Comparison of ENCODE assay signal across 20 cellular contexts in genomic region chr2:174217883-174218282, GRCh38. TPM values are rescaled to one million over a fixed set of nuclear protein-coding genes. Genes with fewer than 3 reads are reported as not detected.
DNase-seq lines count a peak whose midpoint lies in the region; ATAC-seq and TF ChIP-seq lines count a peak whose summit lies in the region.
"Had no signal": no experiment of that assay in that cellular context is flagged by ENCODE, and none has a peak within 500 bp of the region (broad histone marks: within the 10 kb centered on the region; RNA-seq: fewer than 3 reads in every experiment).

No MANE protein-coding gene starts in this region.

- H4K20me1 ChIP-seq in SK-N-SH (ENCODE audit: insufficient read depth) = 0 out of 2 replicates have a peak, but pooled peaks cover 15% of the 10 kb centered on the region
- peaks cover 37% of the 10 kb centered on the region for H4K20me1 ChIP-seq in PC-9 (ENCODE audit: insufficient read depth)

- ATAC-seq in SK-N-SH treated with all-trans-retinoic acid at 6 μM for 48 hours (peak; percentile 27; the same call in 1 of the 3 replicates), GM21737 (IDR thresholded peaks at IDR 0.05; ENCODE audit: unreplicated experiment) (no peak)
- ATAC-seq: CD8-positive, alpha-beta T cell had no signal

- TF ChIP-seq RAD21 in SK-N-SH (IDR thresholded peaks at IDR 0.05; ENCODE audit: low read length) = no peak

- no peaks in the 10 kb centered on the region for H3K9me3 ChIP-seq in SK-N-SH
- H3K9me3 ChIP-seq in PC-9 (ENCODE audit: insufficient read depth, low read depth) = no peaks in the 10 kb centered on the region
- H3K9me3 ChIP-seq in effector memory CD4-positive, alpha-beta T cell (ENCODE audit: control insufficient read depth, low read length) = no peaks in the 10 kb centered on the region
- H3K9me3 ChIP-seq: SJSA1 had no signal

- no peak overlapping the region for H2AFZ ChIP-seq in SK-N-SH (ENCODE audit: low read depth)
- H2AFZ ChIP-seq in PC-9 = no peak overlapping the region
- H2AFZ ChIP-seq: GM23248 had no signal

- intact Hi-C loops in PC-9 (cut with micrococcal nuclease; ENCODE audit: unreplicated experiment) = no loop called here

- no peak for TF ChIP-seq CTCF in SK-N-SH (IDR thresholded peaks at IDR 0.05)
- TF ChIP-seq CTCF in PC-9 (conservative IDR thresholded peaks at IDR 0.05) = no peak
- no peak for TF ChIP-seq CTCF in choroid plexus epithelial cell (conservative IDR thresholded peaks at IDR 0.05; ENCODE audit: low read depth, low read length)

- POLR2A ChIA-PET in SK-N-SH (lab: Yijun Ruan, JAX) = no interaction called here
- POLR2A ChIA-PET in PC-9 (lab: Charles Lee; ENCODE audit: unreplicated experiment) = no interaction called here

- no TSS peak for BruUV-seq in PC-9 (replicated peaks; lab: Mats Ljungman, UMichigan)

- TF ChIP-seq EP300 in SK-N-SH (IDR thresholded peaks at IDR 0.05; ENCODE audit: borderline replicate concordance in 1 of 2, low read depth in 1 of 2, low read length in 1 of 2) = no peak

- CTCF ChIA-PET in SK-N-SH (lab: Yijun Ruan, JAX) (interaction anchor here (2.1 kb wide), 1 partner anchor 9 kb away, joined by 7 read pairs; no protein-coding TSS in a partner anchor), PC-9 (lab: Charles Lee) (no interaction called here)

- H3K4me3 ChIP-seq in SK-N-SH (ENCODE audit: low read depth in 2 of 2, low read length in 1 of 2) = no peak overlapping the region
- no peak overlapping the region for H3K4me3 ChIP-seq in PC-9
- H3K4me3 ChIP-seq in choroid plexus epithelial cell (ENCODE audit: low read depth, low read length) = no peak overlapping the region
- H3K4me3 ChIP-seq in effector memory CD4-positive, alpha-beta T cell (ENCODE audit: insufficient read depth, low read depth, low read length, poor library complexity, severe bottlenecking) = no peak overlapping the region
- H3K4me3 ChIP-seq: GM23248, SJSA1 had no signal

- H3K9me2 ChIP-seq in SK-N-SH (no peaks in the 10 kb centered on the region), PC-9 (ENCODE audit: insufficient read depth) (no peaks in the 10 kb centered on the region)

- H3K79me2 ChIP-seq in SK-N-SH (ENCODE audit: insufficient read depth) (peaks cover 54% of the 10 kb centered on the region), PC-9 (ENCODE audit: low read depth) (peaks cover 85% of the 10 kb centered on the region)

- DNase-seq in SK-N-SH = no peak
- DNase-seq in PC-9 = no peak
- DNase-seq in choroid plexus epithelial cell (ENCODE audit: low read depth) = peak; percentile 5
- DNase-seq in renal cortical epithelial cell (ENCODE audit: low read depth) = peak; percentile 22
- DNase-seq in effector memory CD4-positive, alpha-beta T cell = no peak
- DNase-seq in SIG-M5 treated with dmso at 0.1 percent for 504 hours (lab: John Stamatoyannopoulos, UW; ENCODE audit: unreplicated experiment) = no peak
- DNase-seq: CD8-positive, alpha-beta T cell; DND-41; GDM1; GM23248; HFFc6; NCI-H1417 treated with DMSO at 0.1 percent for 48 hours; NCI-H2029; NCI-H2171; NCI-H446; NCI-H69 had no signal

- no peak overlapping the region for H3K9ac ChIP-seq in SK-N-SH
- H3K9ac ChIP-seq: GM23248 had no signal

- H3K36me3 ChIP-seq in SK-N-SH (replicated peaks in 1 of 2; ENCODE audit: control insufficient read depth in 1 of 2, insufficient read depth in 2 of 2, low read length in 1 of 2) = peaks cover 20 to 35% of the 10 kb centered on the region in 2 experiments
- H3K36me3 ChIP-seq in PC-9 (ENCODE audit: low read depth) = peaks cover 37% of the 10 kb centered on the region
- peaks cover 1% of the 10 kb centered on the region for H3K36me3 ChIP-seq in effector memory CD4-positive, alpha-beta T cell (ENCODE audit: control insufficient read depth, insufficient read depth, low read length)

- no peaks in the 10 kb centered on the region for H3F3A ChIP-seq in SK-N-SH (replicated peaks; ENCODE audit: insufficient read depth)
- no peaks in the 10 kb centered on the region for H3F3A ChIP-seq in PC-9 (ENCODE audit: insufficient read depth, low read depth)

- no peaks in the 10 kb centered on the region; a peak in 1 of 4 replicates for H3K4me1 ChIP-seq in SK-N-SH (ENCODE audit: control insufficient read depth in 1 of 2, insufficient read depth in 2 of 2, low read depth in 1 of 2, low read length in 1 of 2)
- no peaks in the 10 kb centered on the region for H3K4me1 ChIP-seq in PC-9 (replicated peaks; ENCODE audit: insufficient read depth)
- H3K4me1 ChIP-seq in effector memory CD4-positive, alpha-beta T cell (ENCODE audit: control insufficient read depth, insufficient read depth, low read length, poor library complexity, severe bottlenecking) = no peaks in the 10 kb centered on the region
- H3K4me1 ChIP-seq: SJSA1 had no signal

- no peak overlapping the region for H3K27ac ChIP-seq in SK-N-SH (ENCODE audit: low read depth in 2 of 2, low read length in 1 of 2)
- H3K27ac ChIP-seq in PC-9 = 0 out of 2 replicates have a peak overlapping the region, but pooled peaks have one; percentile 1
- no peak overlapping the region for H3K27ac ChIP-seq in effector memory CD4-positive, alpha-beta T cell (ENCODE audit: insufficient read depth, low read length, poor library complexity, severe bottlenecking)
- H3K27ac ChIP-seq: 22Rv1, GM23248, SJSA1 had no signal

- no peaks in the 10 kb centered on the region for H3K27me3 ChIP-seq in SK-N-SH (ENCODE audit: insufficient read depth)
- H3K27me3 ChIP-seq in PC-9 (ENCODE audit: insufficient read depth, low read depth) = no peaks in the 10 kb centered on the region
- no peaks in the 10 kb centered on the region for H3K27me3 ChIP-seq in effector memory CD4-positive, alpha-beta T cell (replicated peaks; ENCODE audit: control insufficient read depth, insufficient read depth, low read length, poor library complexity, severe bottlenecking)
- H3K27me3 ChIP-seq: SJSA1 had no signal

- 98% methylated on average over 2 of the region's 2 CpGs for WGBS in SK-N-SH (ENCODE audit: low lambda C conversion rate)

- no peak overlapping the region for H3K4me2 ChIP-seq in SK-N-SH
- no peak overlapping the region for H3K4me2 ChIP-seq in PC-9

TF ChIP-seq in SK-N-SH treated with all-trans-retinoic acid at 6 μM for 48 hours, 23 proteins besides CTCF, POLR2A, EP300 and RAD21:
- no peak for TF ChIP-seq ARNTL (CRISPR knock-in tag; IDR thresholded peaks at IDR 0.05; ENCODE audit: borderline replicate concordance, low read depth)
- TF ChIP-seq, protein P1, sequence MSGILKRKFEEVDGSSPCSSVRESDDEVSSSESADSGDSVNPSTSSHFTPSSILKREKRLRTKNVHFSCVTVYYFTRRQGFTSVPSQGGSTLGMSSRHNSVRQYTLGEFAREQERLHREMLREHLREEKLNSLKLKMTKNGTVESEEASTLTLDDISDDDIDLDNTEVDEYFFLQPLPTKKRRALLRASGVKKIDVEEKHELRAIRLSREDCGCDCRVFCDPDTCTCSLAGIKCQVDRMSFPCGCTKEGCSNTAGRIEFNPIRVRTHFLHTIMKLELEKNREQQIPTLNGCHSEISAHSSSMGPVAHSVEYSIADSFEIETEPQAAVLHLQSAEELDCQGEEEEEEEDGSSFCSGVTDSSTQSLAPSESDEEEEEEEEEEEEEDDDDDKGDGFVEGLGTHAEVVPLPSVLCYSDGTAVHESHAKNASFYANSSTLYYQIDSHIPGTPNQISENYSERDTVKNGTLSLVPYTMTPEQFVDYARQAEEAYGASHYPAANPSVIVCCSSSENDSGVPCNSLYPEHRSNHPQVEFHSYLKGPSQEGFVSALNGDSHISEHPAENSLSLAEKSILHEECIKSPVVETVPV (CRISPR knock-in tag; IDR thresholded peaks at IDR 0.05) = no peak
- TF ChIP-seq TOX (CRISPR knock-in tag; IDR thresholded peaks at IDR 0.05; ENCODE audit: borderline replicate concordance) = no peak
- TF ChIP-seq ESRRG (CRISPR knock-in tag; IDR thresholded peaks at IDR 0.05) = no peak
- no peak for TF ChIP-seq TCF4 (CRISPR knock-in tag; IDR thresholded peaks at IDR 0.05; ENCODE audit: borderline replicate concordance)
- no peak for TF ChIP-seq SNAI2 (CRISPR knock-in tag; IDR thresholded peaks at IDR 0.05)
TF ChIP-seq in SK-N-SH treated with all-trans-retinoic acid at 6 μM for 48 hours: peak in this region for 0.

TF ChIP-seq in SK-N-SH, 30 proteins besides CTCF, POLR2A, EP300 and RAD21:
- no peak for TF ChIP-seq RFX5 (IDR thresholded peaks at IDR 0.05; ENCODE audit: low read length)

RNA-seq across cellular contexts. Expression of gene OLA1, which starts 30.4 kb away (rescaled TPM):
- 46.9 and 63.0 TPM in 2 replicates for polyA plus RNA-seq in SK-N-SH (2012; rRNA removed)
- 84.3 and 112 TPM in 2 replicates for polyA plus RNA-seq in SK-N-SH (2012; cell fraction: cytosol; rRNA removed)
- polyA plus RNA-seq in SK-N-SH (2012; cell fraction: nucleus; rRNA removed) = 9.7 and 27.0 TPM in 2 replicates
- total RNA-seq in PC-9 (2021) (172 and 263 TPM in 2 replicates), renal cortical epithelial cell (148 and 183 TPM in 2 replicates)

Comparison
In these comparisons a context has a peak if more than half of its experiments do, and no peak if none do; other contexts are left out.
1. DNase-seq: peak in choroid plexus epithelial cell (single experiment) and renal cortical epithelial cell (single experiment); none in SK-N-SH (single experiment), PC-9 (0 of 2), effector memory CD4-positive, alpha-beta T cell (0 of 3) and SIG-M5 treated with dmso at 0.1 percent for 504 hours (single experiment).